1 cellular context compared by ENCODE assay signal in the genomic region with DNA sequence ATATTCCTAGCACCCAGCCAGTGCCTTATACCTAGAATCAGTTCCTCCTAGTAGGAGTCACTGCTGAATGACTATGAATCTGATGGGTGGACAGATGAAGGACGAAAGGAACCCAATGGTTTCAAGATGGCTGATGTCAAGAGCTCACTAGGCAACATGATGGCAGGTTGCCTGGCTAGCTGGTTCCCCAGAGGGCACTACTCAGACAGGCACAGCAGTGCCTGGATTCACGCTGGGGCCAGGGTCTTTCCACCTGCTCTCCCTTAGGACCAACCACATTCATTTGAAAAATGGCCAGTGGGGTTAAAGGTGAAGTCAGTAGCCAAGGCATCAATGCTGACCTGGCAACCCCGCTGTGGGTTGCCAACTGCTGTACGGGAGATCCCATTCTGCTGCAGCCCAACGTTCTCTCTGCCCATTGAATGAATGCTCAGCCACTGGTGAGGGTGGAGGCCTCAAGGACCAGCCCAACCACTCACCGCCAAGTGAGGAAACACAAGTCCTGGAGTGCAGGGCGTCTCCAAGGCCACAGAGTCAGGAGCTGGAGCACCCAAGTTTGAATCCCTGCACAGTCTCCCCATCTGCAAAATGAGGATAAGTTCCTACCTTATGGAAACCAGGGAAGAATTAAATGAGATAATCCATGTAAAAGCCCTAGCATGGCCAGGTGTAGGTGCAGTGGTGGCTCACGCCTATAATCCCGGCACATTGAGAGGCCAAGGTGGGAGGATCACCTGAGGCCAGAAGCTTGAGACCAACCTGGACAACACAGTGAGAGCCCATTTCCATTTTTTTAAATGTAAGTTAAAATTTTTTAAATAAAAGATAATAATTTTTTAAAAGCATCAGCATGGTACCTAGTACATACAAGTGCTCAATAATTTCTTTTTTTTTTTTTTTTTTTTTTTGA.
TF ChIP-seq lines count a peak whose summit lies in the region.

No MANE protein-coding gene starts in this region.

TF ChIP-seq in HCT116, 20 proteins besides CTCF, POLR2A, EP300 and RAD21:
- TF ChIP-seq SIN3A (IDR thresholded peaks at IDR 0.05; ENCODE audit: low read depth) (peak; percentile 25; the same call in 1 of the 2 replicates), CBX3 (IDR thresholded peaks at IDR 0.05; ENCODE audit: low read depth) (no peak)
